Comparison of ENCODE assay signal across 13 cellular contexts in genomic region chr10:91034042-91034441, GRCh38.
DNase-seq lines count a peak whose midpoint lies in the region; ATAC-seq and TF ChIP-seq lines count a peak whose summit lies in the region.
"Had no signal": no experiment of that assay in that cellular context is flagged by ENCODE, and none has a peak within 500 bp of the region (broad histone marks: within the 10 kb centered on the region; RNA-seq: fewer than 3 reads in every experiment).

No MANE protein-coding gene starts in this region.

- no peaks in the 10 kb centered on the region for H3K36me3 ChIP-seq in CD8-positive, alpha-beta memory T cell (ENCODE audit: insufficient read depth, low read length)
- H3K36me3 ChIP-seq in Loucy (ENCODE audit: insufficient read depth, low read length), result no peaks in the 10 kb centered on the region
- H3K36me3 ChIP-seq: colonic mucosa, right atrium auricular region, transverse colon had no signal

- no peak overlapping the region for H3K4me3 ChIP-seq in CD8-positive, alpha-beta memory T cell (ENCODE audit: low read length)
- peak overlapping the region; percentile 3 for H3K4me3 ChIP-seq in Loucy (ENCODE audit: low read length, poor library complexity, severe bottlenecking)
- H3K4me3 ChIP-seq: colonic mucosa, GM23248, right atrium auricular region, transverse colon had no signal

- H3F3A ChIP-seq in Loucy (ENCODE audit: low read depth), result no peaks in the 10 kb centered on the region

- H3K9me3 Mint-ChIP-seq in CD8-positive, alpha-beta memory T cell, result peaks cover 0 to 3% (median 0%) of the 10 kb centered on the region in 5 donors
- H3K9me3 Mint-ChIP-seq in activated naive CD8-positive, alpha-beta T cell treated with anti-CD3 and anti-CD28 coated beads, Interleukin-2, amount 10 ng/mL, durations not matched to agents 7 days and 5 days, result peaks cover 5% of the 10 kb centered on the region
- H3K9me3 Mint-ChIP-seq in natural killer cell treated with Interleukin-12 subunit alpha and Interleukin-12 subunit beta and Interleukin-15 and Interleukin-18, amount 100 ng/mL, for 72 hours, result peaks cover 2% of the 10 kb centered on the region

- peaks cover 23 to 25% (median 25%) of the 10 kb centered on the region in 3 donors for H3K4me1 Mint-ChIP-seq in CD8-positive, alpha-beta memory T cell
- peaks cover 17% of the 10 kb centered on the region for H3K4me1 Mint-ChIP-seq in activated naive CD8-positive, alpha-beta T cell treated with anti-CD3 and anti-CD28 coated beads, Interleukin-2, amount 10 ng/mL, durations not matched to agents 7 days and 5 days
- peaks cover 10 to 14% of the 10 kb centered on the region in 2 donors for H3K4me1 Mint-ChIP-seq in natural killer cell treated with Interleukin-12 subunit alpha and Interleukin-12 subunit beta and Interleukin-15 and Interleukin-18, amount 100 ng/mL, for 72 hours (ENCODE audit: low read depth in 2 of 2)

- POLR2A ChIA-PET in CD8-positive, alpha-beta memory T cell (lab: Charles Lee), result interaction anchor here (1.5 kb wide), 1 partner anchor 130 kb away, joined by 6 read pairs; no protein-coding TSS in a partner anchor
- POLR2A ChIA-PET in activated naive CD8-positive, alpha-beta T cell treated with anti-CD3 and anti-CD28 coated beads, Interleukin-2, amount 10 ng/mL, durations not matched to agents 7 days and 5 days (lab: Charles Lee), result interaction anchor here (0.6 to 1.4 kb wide), 4 partner anchors 55 to 871 kb away, joined by 3 to 4 read pairs (median 4); no protein-coding TSS in a partner anchor

- H3K4me1 ChIP-seq in CD8-positive, alpha-beta memory T cell (ENCODE audit: insufficient read depth, low read length), result peaks cover 23% of the 10 kb centered on the region
- peaks cover 16% of the 10 kb centered on the region for H3K4me1 ChIP-seq in Loucy (ENCODE audit: insufficient read depth, low read length, poor library complexity, severe bottlenecking)
- H3K4me1 ChIP-seq: colonic mucosa had no signal

- peak overlapping the region; percentile 45 for H3K4me2 ChIP-seq in Loucy (ENCODE audit: low read depth, low read length, poor library complexity, severe bottlenecking)

- H3K4me3 Mint-ChIP-seq in CD8-positive, alpha-beta memory T cell, result peak overlapping the region in 6 of 7 donors; percentile 5 to 60 (median 26)
- H3K4me3 Mint-ChIP-seq in activated naive CD8-positive, alpha-beta T cell treated with anti-CD3 and anti-CD28 coated beads, Interleukin-2, amount 10 ng/mL, durations not matched to agents 7 days and 5 days, result peak overlapping the region; percentile 73
- peak overlapping the region; percentile 66 for H3K4me3 Mint-ChIP-seq in natural killer cell treated with Interleukin-12 subunit alpha and Interleukin-12 subunit beta and Interleukin-15 and Interleukin-18, amount 100 ng/mL, for 72 hours

- H3K36me3 Mint-ChIP-seq in CD8-positive, alpha-beta memory T cell, result no peaks in the 10 kb centered on the region
- H3K36me3 Mint-ChIP-seq in activated naive CD8-positive, alpha-beta T cell treated with anti-CD3 and anti-CD28 coated beads, Interleukin-2, amount 10 ng/mL, durations not matched to agents 7 days and 5 days, result peaks cover 4% of the 10 kb centered on the region
- peaks cover 5% of the 10 kb centered on the region for H3K36me3 Mint-ChIP-seq in natural killer cell treated with Interleukin-12 subunit alpha and Interleukin-12 subunit beta and Interleukin-15 and Interleukin-18, amount 100 ng/mL, for 72 hours

- CTCF ChIA-PET in CD8-positive, alpha-beta memory T cell (lab: Charles Lee), result interaction anchor here (1.8 kb wide), 1 partner anchor 16 kb away, joined by 4 read pairs; no protein-coding TSS in a partner anchor

- H3K9ac ChIP-seq in Loucy (ENCODE audit: low read depth, low read length, poor library complexity, severe bottlenecking), result no peak overlapping the region
- H3K9ac ChIP-seq: GM23248 had no signal

- H3K79me2 ChIP-seq in Loucy (ENCODE audit: insufficient read depth, low read length), result no peaks in the 10 kb centered on the region

- no peaks in the 10 kb centered on the region for H3K27me3 ChIP-seq in CD8-positive, alpha-beta memory T cell (ENCODE audit: insufficient read depth, low read length, poor library complexity, severe bottlenecking)
- peaks cover 12% of the 10 kb centered on the region for H3K27me3 ChIP-seq in Loucy (ENCODE audit: insufficient read depth, low read length, poor library complexity, severe bottlenecking)
- H3K27me3 ChIP-seq: colonic mucosa, right atrium auricular region, transverse colon had no signal

- H3K27ac ChIP-seq in CD8-positive, alpha-beta memory T cell (ENCODE audit: low read depth, low read length), result no peak overlapping the region
- H3K27ac ChIP-seq: colonic mucosa, GM23248, transverse colon had no signal

- peak overlapping the region; percentile 71 for H2AFZ ChIP-seq in Loucy (ENCODE audit: low read length)
- H2AFZ ChIP-seq: GM23248 had no signal

- H4K20me1 ChIP-seq in Loucy (ENCODE audit: insufficient read depth, low read length, poor library complexity, severe bottlenecking), result no peaks in the 10 kb centered on the region

- peak; percentile 95 for ATAC-seq in activated naive CD8-positive, alpha-beta T cell treated with anti-CD3 and anti-CD28 coated beads, Interleukin-2, amount 10 ng/mL, durations not matched to agents 7 days and 5 days (ENCODE audit: low read depth)
- peak; percentile 68 to 85 for ATAC-seq in natural killer cell treated with Interleukin-12 subunit alpha and Interleukin-12 subunit beta and Interleukin-15 and Interleukin-18, amount 100 ng/mL, for 72 hours
- ATAC-seq in HG02610 (IDR thresholded peaks at IDR 0.05; ENCODE audit: unreplicated experiment) (no peak), HG02678 (IDR thresholded peaks at IDR 0.05; ENCODE audit: unreplicated experiment) (no peak)

- H3K27me3 Mint-ChIP-seq in CD8-positive, alpha-beta memory T cell, result peaks cover 2 to 4% of the 10 kb centered on the region in 2 donors
- H3K27me3 Mint-ChIP-seq in activated naive CD8-positive, alpha-beta T cell treated with anti-CD3 and anti-CD28 coated beads, Interleukin-2, amount 10 ng/mL, durations not matched to agents 7 days and 5 days, result peaks cover 7% of the 10 kb centered on the region
- peaks cover 0 to 6% of the 10 kb centered on the region in 2 donors for H3K27me3 Mint-ChIP-seq in natural killer cell treated with Interleukin-12 subunit alpha and Interleukin-12 subunit beta and Interleukin-15 and Interleukin-18, amount 100 ng/mL, for 72 hours

- peak; percentile 42; the same call in 1 of the 2 replicates for TF ChIP-seq CTCF in Loucy (conservative IDR thresholded peaks at IDR 0.05; ENCODE audit: low read length)
- TF ChIP-seq CTCF in GM20000 (IDR thresholded peaks at IDR 0.05; ENCODE audit: extremely low read depth, missing control alignments), result no peak

- peak overlapping the region; percentile 38 to 92 (median 83) for H3K27ac Mint-ChIP-seq in CD8-positive, alpha-beta memory T cell
- peak overlapping the region; percentile 96 for H3K27ac Mint-ChIP-seq in activated naive CD8-positive, alpha-beta T cell treated with anti-CD3 and anti-CD28 coated beads, Interleukin-2, amount 10 ng/mL, durations not matched to agents 7 days and 5 days
- peak overlapping the region; percentile 3 to 70 for H3K27ac Mint-ChIP-seq in natural killer cell treated with Interleukin-12 subunit alpha and Interleukin-12 subunit beta and Interleukin-15 and Interleukin-18, amount 100 ng/mL, for 72 hours

- no peaks in the 10 kb centered on the region for H3K9me3 ChIP-seq in CD8-positive, alpha-beta memory T cell (ENCODE audit: low read length)
- no peaks in the 10 kb centered on the region for H3K9me3 ChIP-seq in Loucy (ENCODE audit: insufficient read depth, low read depth, low read length)
- H3K9me3 ChIP-seq: colonic mucosa, right atrium auricular region, transverse colon had no signal

- H3K9me2 ChIP-seq in Loucy (replicated peaks; ENCODE audit: low read depth, low read length), result no peaks in the 10 kb centered on the region

- DNase-seq in CD8-positive, alpha-beta memory T cell, result peak in 3 of 5 donors; percentile 44 to 65 (median 62)
- no peak for DNase-seq in activated naive CD8-positive, alpha-beta T cell treated with anti-CD3 and anti-CD28 coated beads, Interleukin-2, amount 10 ng/mL, durations not matched to agents 7 days and 5 days
- no peak for DNase-seq in natural killer cell treated with Interleukin-12 subunit alpha and Interleukin-12 subunit beta and Interleukin-15 and Interleukin-18, amount 100 ng/mL, for 72 hours (ENCODE audit: low spot score)
- no peak for DNase-seq in GM20000 (ENCODE audit: low spot score)
- DNase-seq: activated effector memory CD4-positive, alpha-beta T cell treated with anti-CD3 and anti-CD28 coated beads, Interleukin-2, amount 50 U/mL, for 16 hours; RPMI8226 had no signal

Comparison
In these comparisons a context has a peak if more than half of its experiments do, and no peak if none do; other contexts are left out.
1. DNase-seq: peak in CD8-positive, alpha-beta memory T cell (3 of 5); none in activated naive CD8-positive, alpha-beta T cell treated with anti-CD3 and anti-CD28 coated beads, Interleukin-2, amount 10 ng/mL, durations not matched to agents 7 days and 5 days (single experiment), natural killer cell treated with Interleukin-12 subunit alpha and Interleukin-12 subunit beta and Interleukin-15 and Interleukin-18, amount 100 ng/mL, for 72 hours (single experiment) and GM20000 (single experiment).
2. H3K27ac Mint-ChIP-seq: peak in every context shown above with its lines; median percentile 96 in activated naive CD8-positive, alpha-beta T cell treated with anti-CD3 and anti-CD28 coated beads, Interleukin-2, amount 10 ng/mL, durations not matched to agents 7 days and 5 days; 83 in CD8-positive, alpha-beta memory T cell; 36 in natural killer cell treated with Interleukin-12 subunit alpha and Interleukin-12 subunit beta and Interleukin-15 and Interleukin-18, amount 100 ng/mL, for 72 hours.
3. ATAC-seq: peak in activated naive CD8-positive, alpha-beta T cell treated with anti-CD3 and anti-CD28 coated beads, Interleukin-2, amount 10 ng/mL, durations not matched to agents 7 days and 5 days (single experiment) and natural killer cell treated with Interleukin-12 subunit alpha and Interleukin-12 subunit beta and Interleukin-15 and Interleukin-18, amount 100 ng/mL, for 72 hours (2 of 2); none in HG02610 (single experiment) and HG02678 (single experiment).
4. Peak in every context shown above with its lines, with median percentiles within 50 percentile points of each other: H3K4me3 Mint-ChIP-seq.